In genomic region chr10:10007972-10008371, GRCh38 we compare ENCODE assay signal across 19 cellular contexts.
DNase-seq lines count a peak whose midpoint lies in the region; ATAC-seq and TF ChIP-seq lines count a peak whose summit lies in the region.
"Had no signal": no experiment of that assay in that cellular context is flagged by ENCODE, and none has a peak within 500 bp of the region (broad histone marks: within the 10 kb centered on the region; RNA-seq: fewer than 3 reads in every experiment).

No MANE protein-coding gene starts in this region.

- peaks cover 14% of the 10 kb centered on the region for H3K9me3 ChIP-seq in mammary epithelial cell (replicated peaks; ENCODE audit: insufficient read depth, low read length)
- H3K9me3 ChIP-seq in fibroblast of lung (ENCODE audit: control insufficient read depth, insufficient read depth, low read depth, low read length), result no peaks in the 10 kb centered on the region
- H3K9me3 ChIP-seq: esophagus squamous epithelium, suprapubic skin had no signal

- no peak overlapping the region for H3K27ac ChIP-seq in mammary epithelial cell (ENCODE audit: insufficient read depth, low read depth, low read length)
- no peak overlapping the region for H3K27ac ChIP-seq in fibroblast of lung (ENCODE audit: insufficient read depth, low read length)
- H3K27ac ChIP-seq: esophagus squamous epithelium, suprapubic skin had no signal

- H3K36me3 Mint-ChIP-seq in MCF 10A (ENCODE audit: insufficient read depth, unreplicated experiment), result no peaks in the 10 kb centered on the region
- H3K36me3 Mint-ChIP-seq: activated CD8-positive, alpha-beta memory T cell treated with anti-CD3 and anti-CD28 coated beads, Interleukin-2, amount 10 ng/mL, durations not matched to agents 7 days and 5 days; IgD-negative memory B cell had no signal

- intact Hi-C loops in MCF 10A (cut with micrococcal nuclease) (no loop called here), mammary epithelial cell (cut with micrococcal nuclease) (no loop called here)

- H3K4me1 ChIP-seq in mammary epithelial cell (ENCODE audit: insufficient read depth, low read length) (no peaks in the 10 kb centered on the region), fibroblast of lung (ENCODE audit: control insufficient read depth, extremely low read depth, insufficient read depth, low read length) (no peaks in the 10 kb centered on the region)
- H3K4me1 ChIP-seq: esophagus squamous epithelium, suprapubic skin had no signal

- BruUV-seq in MCF 10A (replicated peaks; lab: Mats Ljungman, UMichigan), result no TSS peak
- no TSS peak for BruUV-seq in mammary epithelial cell (replicated peaks; lab: Mats Ljungman, UMichigan)

- no peak overlapping the region for H3K27ac Mint-ChIP-seq in MCF 10A (ENCODE audit: low read depth, unreplicated experiment)
- H3K27ac Mint-ChIP-seq: activated CD8-positive, alpha-beta memory T cell treated with anti-CD3 and anti-CD28 coated beads, Interleukin-2, amount 10 ng/mL, durations not matched to agents 7 days and 5 days; dendritic cell treated with granulocyte-macrophage colony-stimulating factor and Interleukin-4, amounts not matched to agents 40 ng/mL and 50 ng/mL, for 4 days; IgD-negative memory B cell had no signal

- CTCF ChIA-PET in MCF 10A (lab: Yijun Ruan, JAX), result interaction anchor here (1.2 kb wide), 1 partner anchor 488 kb away, joined by 3 read pairs; no protein-coding TSS in a partner anchor
- CTCF ChIA-PET in mammary epithelial cell (lab: Charles Lee; ENCODE audit: low non-redundant PET), result no interaction called here

- H3K4me3 ChIP-seq in mammary epithelial cell (replicated peaks in 1 of 3; ENCODE audit: insufficient read depth in 1 of 3, low read depth in 2 of 3, low read length in 3 of 3) (no peak overlapping the region), fibroblast of lung (replicated peaks in 1 of 4; ENCODE audit: control extremely low read depth in 1 of 4, insufficient read depth in 1 of 4, low read depth in 3 of 4, low read length in 4 of 4) (no peak overlapping the region)
- H3K4me3 ChIP-seq: esophagus squamous epithelium, suprapubic skin had no signal

- in situ Hi-C loops in mammary epithelial cell (cut with MboI; ENCODE audit: low sequenced_read_pairs in 2 of 2), result no loop called here

- no peak for ATAC-seq in GM19395 (IDR thresholded peaks at IDR 0.05; ENCODE audit: unreplicated experiment)
- ATAC-seq: activated CD8-positive, alpha-beta memory T cell treated with anti-CD3 and anti-CD28 coated beads, Interleukin-2, amount 10 ng/mL, durations not matched to agents 7 days and 5 days; left lobe of liver; PC-3 had no signal

- dilution Hi-C loops in mammary epithelial cell (cut with HindIII; ENCODE audit: low sequenced_read_pairs), result no loop called here

- TF ChIP-seq CTCF in MCF 10A (IDR thresholded peaks at IDR 0.05; ENCODE audit: unreplicated experiment), result no peak
- TF ChIP-seq CTCF in mammary epithelial cell (conservative IDR thresholded peaks at IDR 0.05 in 1 of 2, IDR thresholded peaks at IDR 0.05 in 1 of 2; ENCODE audit: extremely low read depth in 1 of 2, insufficient read depth in 1 of 2, low read depth in 1 of 2, low read length in 2 of 2), result no peak
- no peak for TF ChIP-seq CTCF in fibroblast of lung (conservative IDR thresholded peaks at IDR 0.05 in 1 of 2, IDR thresholded peaks at IDR 0.05 in 1 of 2; ENCODE audit: low read depth in 1 of 2, low read length in 2 of 2)

- POLR2A ChIA-PET in MCF 10A (lab: Yijun Ruan, JAX), result interaction anchor here (0.6 to 1.1 kb wide), 2 partner anchors 27 to 752 kb away, joined by 3 read pairs; no protein-coding TSS in a partner anchor

- DNase-seq in MCF 10A (ENCODE audit: unreplicated experiment), result peak; percentile 58
- DNase-seq in mammary epithelial cell, result no peak
- peak; percentile 49 for DNase-seq in NCI-H774 (lab: John Stamatoyannopoulos, UW)
- DNase-seq in fibroblast of lung (ENCODE audit: low read depth in 2 of 2), result peak; percentile 1 to 9
- DNase-seq in activated CD4-positive, alpha-beta T cell treated with anti-CD3 and anti-CD28 coated beads, Interleukin-2, amount 50 U/mL, for 48 hours, result no peak
- DNase-seq in activated gamma-delta T cell treated with Interleukin-2 at 50 U/mL for 16 hours, result no peak
- DNase-seq in CD1c-positive myeloid dendritic cell (ENCODE audit: extremely low spot score), result no peak
- DNase-seq: activated CD8-positive, alpha-beta memory T cell treated with anti-CD3 and anti-CD28 coated beads, Interleukin-2, amount 10 ng/mL, durations not matched to agents 7 days and 5 days; activated gamma-delta T cell; COR-L47; esophagus squamous epithelium; NCI-H1417 treated with DMSO at 0.1 percent for 48 hours; PC-3; T-helper 1 cell had no signal

- WGBS in mammary epithelial cell (ENCODE audit: low coverage, missing lambda C conversion rate), result 51% methylated on average over 4 of the region's 6 CpGs

- H3K9me3 Mint-ChIP-seq in MCF 10A (ENCODE audit: unreplicated experiment), result no peaks in the 10 kb centered on the region
- H3K9me3 Mint-ChIP-seq: dendritic cell treated with granulocyte-macrophage colony-stimulating factor and Interleukin-4, amounts not matched to agents 40 ng/mL and 50 ng/mL, for 4 days; IgD-negative memory B cell had no signal

- H3K27me3 Mint-ChIP-seq in MCF 10A (ENCODE audit: insufficient read depth, unreplicated experiment), result no peaks in the 10 kb centered on the region
- H3K27me3 Mint-ChIP-seq: activated CD8-positive, alpha-beta memory T cell treated with anti-CD3 and anti-CD28 coated beads, Interleukin-2, amount 10 ng/mL, durations not matched to agents 7 days and 5 days; dendritic cell treated with granulocyte-macrophage colony-stimulating factor and Interleukin-4, amounts not matched to agents 40 ng/mL and 50 ng/mL, for 4 days; IgD-negative memory B cell had no signal

- H3K27me3 ChIP-seq in mammary epithelial cell (ENCODE audit: insufficient read depth, low read length) (no peaks in the 10 kb centered on the region), fibroblast of lung (ENCODE audit: control insufficient read depth, insufficient read depth, low read length) (no peaks in the 10 kb centered on the region)
- H3K27me3 ChIP-seq: esophagus squamous epithelium, suprapubic skin had no signal

- H3K9ac ChIP-seq in mammary epithelial cell (ENCODE audit: insufficient read depth, low read length) (no peak overlapping the region), fibroblast of lung (ENCODE audit: insufficient read depth, low read length) (no peak overlapping the region)

- H3K36me3 ChIP-seq in mammary epithelial cell (ENCODE audit: insufficient read depth, low read length) (no peaks in the 10 kb centered on the region), fibroblast of lung (ENCODE audit: control insufficient read depth, insufficient read depth, low read length) (no peaks in the 10 kb centered on the region)
- H3K36me3 ChIP-seq: esophagus squamous epithelium, suprapubic skin had no signal

- H2AFZ ChIP-seq in mammary epithelial cell (ENCODE audit: low read depth, low read length) (no peak overlapping the region), fibroblast of lung (ENCODE audit: low read length) (no peak overlapping the region)

- H3K79me2 ChIP-seq in mammary epithelial cell (ENCODE audit: insufficient read depth, low read length), result no peaks in the 10 kb centered on the region
- no peaks in the 10 kb centered on the region for H3K79me2 ChIP-seq in fibroblast of lung (ENCODE audit: control insufficient read depth, insufficient read depth, low read length)

- H4K20me1 ChIP-seq in mammary epithelial cell (ENCODE audit: insufficient read depth, low read length) (no peaks in the 10 kb centered on the region), fibroblast of lung (ENCODE audit: control insufficient read depth, extremely low read depth, insufficient read depth, low read length) (no peaks in the 10 kb centered on the region)

- peaks cover 11% of the 10 kb centered on the region for H3K4me1 Mint-ChIP-seq in MCF 10A (ENCODE audit: insufficient read depth, unreplicated experiment)
- H3K4me1 Mint-ChIP-seq: activated CD8-positive, alpha-beta memory T cell treated with anti-CD3 and anti-CD28 coated beads, Interleukin-2, amount 10 ng/mL, durations not matched to agents 7 days and 5 days; IgD-negative memory B cell had no signal

- no peak overlapping the region for H3K4me3 Mint-ChIP-seq in MCF 10A (ENCODE audit: unreplicated experiment)
- H3K4me3 Mint-ChIP-seq: activated CD8-positive, alpha-beta memory T cell treated with anti-CD3 and anti-CD28 coated beads, Interleukin-2, amount 10 ng/mL, durations not matched to agents 7 days and 5 days; dendritic cell treated with granulocyte-macrophage colony-stimulating factor and Interleukin-4, amounts not matched to agents 40 ng/mL and 50 ng/mL, for 4 days; IgD-negative memory B cell had no signal

- H3K4me2 ChIP-seq in mammary epithelial cell (ENCODE audit: insufficient read depth, low read depth, low read length) (no peak overlapping the region), fibroblast of lung (ENCODE audit: extremely low read depth, insufficient read depth, low read length) (no peak overlapping the region)

Comparison
In these comparisons a context has a peak if more than half of its experiments do, and no peak if none do; other contexts are left out.
1. DNase-seq: peak in MCF 10A (single experiment), NCI-H774 (single experiment) and fibroblast of lung (2 of 2); none in mammary epithelial cell (single experiment), activated CD4-positive, alpha-beta T cell treated with anti-CD3 and anti-CD28 coated beads, Interleukin-2, amount 50 U/mL, for 48 hours (0 of 2), activated gamma-delta T cell treated with Interleukin-2 at 50 U/mL for 16 hours (single experiment) and CD1c-positive myeloid dendritic cell (single experiment).